Comparison of ENCODE assay signal across 25 cellular contexts in the genomic region with DNA sequence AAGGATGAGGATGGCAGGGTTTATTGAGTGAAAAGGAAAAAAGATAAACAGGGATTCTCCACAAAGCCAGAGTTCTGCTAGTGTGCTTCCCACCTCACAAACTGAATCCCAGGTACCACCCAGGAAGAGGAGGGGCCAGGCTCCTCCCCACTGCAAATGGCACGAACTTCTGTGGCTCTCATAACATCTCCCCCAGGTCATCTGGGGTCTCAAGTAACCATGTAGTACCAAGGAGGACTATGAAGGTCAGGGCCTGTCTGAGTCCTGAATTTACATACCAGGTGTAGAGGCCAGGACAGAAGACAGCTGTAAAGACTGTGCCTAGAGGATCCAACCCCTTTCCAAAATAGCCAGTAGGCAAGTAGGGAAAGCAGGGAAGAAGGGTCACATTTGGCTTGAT. TPM values are rescaled to one million over a fixed set of nuclear protein-coding genes. Genes with fewer than 3 reads are reported as not detected.
DNase-seq lines count a peak whose midpoint lies in the region; ATAC-seq, FAIRE-seq and TF ChIP-seq lines count a peak whose summit lies in the region.
"Had no signal": no experiment of that assay in that cellular context is flagged by ENCODE, and none has a peak within 500 bp of the region (broad histone marks: within the 10 kb centered on the region; RNA-seq: fewer than 3 reads in every experiment).

No MANE protein-coding gene starts in this region.

- no peak overlapping the region for H3K4me2 ChIP-seq in Karpas-422 (ENCODE audit: low read depth, low read length, poor library complexity, severe bottlenecking)
- no peak overlapping the region for H3K4me2 ChIP-seq in K562 (ENCODE audit: insufficient read depth, low read length)
- H3K4me2 ChIP-seq in neural progenitor cell = no peak overlapping the region
- H3K4me2 ChIP-seq: BLaER1 had no signal

- TF ChIP-seq CTCF in K562 (IDR thresholded peaks at IDR 0.05 in 2 of 3, conservative IDR thresholded peaks at IDR 0.05 in 1 of 3; ENCODE audit: insufficient read depth in 2 of 3, low read depth in 1 of 3, low read length in 3 of 3) (no peak), neural progenitor cell (IDR thresholded peaks at IDR 0.05) (no peak)

- WGBS in K562 (ENCODE audit: insufficient coverage, low coverage, missing lambda C conversion rate) = 0% methylated on average over 1 of the region's 1 CpG

- peak; percentile 11 for DNase-seq in activated CD8-positive, alpha-beta memory T cell treated with anti-CD3 and anti-CD28 coated beads, Interleukin-2, amount 10 ng/mL, durations not matched to agents 7 days and 5 days
- no peak for DNase-seq in activated CD8-positive, alpha-beta memory T cell treated with anti-CD3 and anti-CD28 coated beads for 24 hours
- DNase-seq in Karpas-422 (no peak), K562 (ENCODE audit: extremely low read depth in 1 of 4, low spot score in 3 of 4) (no peak), neural progenitor cell (ENCODE audit: low spot score) (no peak), immature natural killer cell (no peak), pons (ENCODE audit: low spot score) (no peak), germinal center (ENCODE audit: low spot score) (no peak)
- DNase-seq: CD4-positive, alpha-beta T cell; CD8-positive, alpha-beta memory T cell; DMS 273 treated with DMSO at 0.1 percent for 48 hours; DMS79; EL; GDM1; GM23248; HCEC 1CT had no signal

- H3K36me3 ChIP-seq in Karpas-422 (ENCODE audit: insufficient read depth, low read length) (no peaks in the 10 kb centered on the region), K562 (ENCODE audit: control insufficient read depth, insufficient read depth, low read length) (no peaks in the 10 kb centered on the region), neural progenitor cell (no peaks in the 10 kb centered on the region)

- H3K9ac ChIP-seq in Karpas-422 (ENCODE audit: low read length) (no peak overlapping the region), K562 (ENCODE audit: insufficient read depth in 1 of 2, low read depth in 2 of 2, low read length in 2 of 2) (no peak overlapping the region), neural progenitor cell (no peak overlapping the region)
- H3K9ac ChIP-seq: BLaER1, GM23248 had no signal

- H4K20me1 ChIP-seq in Karpas-422 (ENCODE audit: insufficient read depth, low read depth, low read length) (no peaks in the 10 kb centered on the region), K562 (replicated peaks; ENCODE audit: control insufficient read depth, insufficient read depth, low read length) (no peaks in the 10 kb centered on the region), neural progenitor cell (ENCODE audit: low read depth) (no peaks in the 10 kb centered on the region)
- H4K20me1 ChIP-seq: BLaER1 had no signal

- intact Hi-C loops in K562 (cut with micrococcal nuclease) = no loop called here

- FAIRE-seq in K562 (lab: Jason Lieb, UNC) = no peak
- FAIRE-seq: A204.1, D721Med, GM12878, GM19239, H54 had no signal

- POLR2A ChIA-PET in K562 (lab: Yijun Ruan, JAX) = interaction anchor here (0.5 to 5.5 kb wide), 13 partner anchors 8 to 85 kb away, joined by 3 to 42 read pairs (median 6); a partner anchor contains a TSS

- H3K79me2 ChIP-seq in Karpas-422 (ENCODE audit: low read length) (no peaks in the 10 kb centered on the region), K562 (ENCODE audit: control insufficient read depth, insufficient read depth, low read length) (no peaks in the 10 kb centered on the region), neural progenitor cell (ENCODE audit: low read depth) (no peaks in the 10 kb centered on the region)

- no peak for TF ChIP-seq EP300 in K562 (IDR thresholded peaks at IDR 0.05; ENCODE audit: low read length)

- H3K27me3 ChIP-seq in Karpas-422 (ENCODE audit: low read length) (no peaks in the 10 kb centered on the region), K562 (ENCODE audit: control insufficient read depth in 2 of 2, insufficient read depth in 2 of 2, low read length in 2 of 2) (peaks cover 4 to 6% of the 10 kb centered on the region in 2 experiments; a peak in 2 of 5 replicates), neural progenitor cell (no peaks in the 10 kb centered on the region)
- H3K27me3 ChIP-seq: BLaER1 had no signal

- CTCF ChIA-PET in activated CD8-positive, alpha-beta memory T cell treated with anti-CD3 and anti-CD28 coated beads, Interleukin-2, amount 10 ng/mL, durations not matched to agents 7 days and 5 days (lab: Charles Lee) = no interaction called here
- CTCF ChIA-PET in K562 (lab: Yijun Ruan, JAX; ENCODE audit: low intra/inter-chr PET ratio) = no interaction called here

- H3K36me3 Mint-ChIP-seq in activated CD8-positive, alpha-beta memory T cell treated with anti-CD3 and anti-CD28 coated beads, Interleukin-2, amount 10 ng/mL, durations not matched to agents 7 days and 5 days = peaks cover 1% of the 10 kb centered on the region
- no peaks in the 10 kb centered on the region for H3K36me3 Mint-ChIP-seq in neural progenitor cell
- H3K36me3 Mint-ChIP-seq in immature natural killer cell = no peaks in the 10 kb centered on the region
- H3K36me3 Mint-ChIP-seq: CD14-positive monocyte; CD8-positive, alpha-beta memory T cell had no signal

- H3K4me3 Mint-ChIP-seq in activated CD8-positive, alpha-beta memory T cell treated with anti-CD3 and anti-CD28 coated beads, Interleukin-2, amount 10 ng/mL, durations not matched to agents 7 days and 5 days = no peak overlapping the region
- H3K4me3 Mint-ChIP-seq in neural progenitor cell (no peak overlapping the region), immature natural killer cell (no peak overlapping the region)
- H3K4me3 Mint-ChIP-seq: B cell; CD14-positive monocyte; CD4-positive, alpha-beta T cell; CD8-positive, alpha-beta memory T cell had no signal

- in situ Hi-C loops in K562 (cut with MboI) = no loop called here

- no peak for ATAC-seq in activated CD8-positive, alpha-beta memory T cell treated with anti-CD3 and anti-CD28 coated beads, Interleukin-2, amount 10 ng/mL, durations not matched to agents 7 days and 5 days
- no peak; the same call in 2 of the 3 replicates for ATAC-seq in K562
- ATAC-seq: GM12878 had no signal

- no peaks in the 10 kb centered on the region for H3F3A ChIP-seq in neural progenitor cell (ENCODE audit: low read depth)

- H2AFZ ChIP-seq in Karpas-422 (ENCODE audit: low read length) = peak overlapping the region; percentile 2; the same call in 1 of the 2 replicates
- H2AFZ ChIP-seq in K562 (ENCODE audit: low read depth, low read length) = no peak overlapping the region
- H2AFZ ChIP-seq in neural progenitor cell (replicated peaks) = peak overlapping the region; percentile 63
- H2AFZ ChIP-seq: GM23248 had no signal

- BruUV-seq in K562 (replicated peaks; lab: Mats Ljungman, UMichigan) = no TSS peak

- no peak overlapping the region for H3K4me3 ChIP-seq in Karpas-422 (ENCODE audit: low read length)
- H3K4me3 ChIP-seq in K562 = no peak overlapping the region
- H3K4me3 ChIP-seq in neural progenitor cell = no peak overlapping the region
- H3K4me3 ChIP-seq: BLaER1, GM12878, GM23248 had no signal

- no peaks in the 10 kb centered on the region for H3K9me2 ChIP-seq in Karpas-422 (replicated peaks; ENCODE audit: insufficient read depth, low read length)

- no peak overlapping the region for H3K27ac ChIP-seq in Karpas-422 (ENCODE audit: low read length)
- no peak overlapping the region for H3K27ac ChIP-seq in K562 (ENCODE audit: extremely low read depth, low read depth, low read length)
- H3K27ac ChIP-seq in neural progenitor cell = no peak overlapping the region
- H3K27ac ChIP-seq: 22Rv1, BLaER1, GM23248 had no signal

- peaks cover 46% of the 10 kb centered on the region for H3K27me3 Mint-ChIP-seq in activated CD8-positive, alpha-beta memory T cell treated with anti-CD3 and anti-CD28 coated beads, Interleukin-2, amount 10 ng/mL, durations not matched to agents 7 days and 5 days
- H3K27me3 Mint-ChIP-seq in neural progenitor cell (ENCODE audit: insufficient read depth, low read depth) = peaks cover 4% of the 10 kb centered on the region
- peaks cover 2 to 16% (median 12%) of the 10 kb centered on the region in 3 donors for H3K27me3 Mint-ChIP-seq in immature natural killer cell (ENCODE audit: low read depth in 3 of 3)
- H3K27me3 Mint-ChIP-seq: B cell had no signal

- no peak for TF ChIP-seq POLR2A in K562 (conservative IDR thresholded peaks at IDR 0.05)

- no peak overlapping the region for H3K27ac Mint-ChIP-seq in activated CD8-positive, alpha-beta memory T cell treated with anti-CD3 and anti-CD28 coated beads, Interleukin-2, amount 10 ng/mL, durations not matched to agents 7 days and 5 days
- H3K27ac Mint-ChIP-seq in neural progenitor cell (no peak overlapping the region), immature natural killer cell (no peak overlapping the region)
- H3K27ac Mint-ChIP-seq: B cell; CD14-positive monocyte; CD4-positive, alpha-beta T cell; CD8-positive, alpha-beta memory T cell had no signal

- no peaks in the 10 kb centered on the region for H3K9me3 Mint-ChIP-seq in activated CD8-positive, alpha-beta memory T cell treated with anti-CD3 and anti-CD28 coated beads, Interleukin-2, amount 10 ng/mL, durations not matched to agents 7 days and 5 days (ENCODE audit: low read depth)
- H3K9me3 Mint-ChIP-seq in neural progenitor cell (peaks cover 23% of the 10 kb centered on the region), immature natural killer cell (peaks cover 0 to 4% (median 0%) of the 10 kb centered on the region in 6 donors)

- H3K9me3 ChIP-seq in Karpas-422 (ENCODE audit: low read length) (no peaks in the 10 kb centered on the region), K562 (replicated peaks; ENCODE audit: control insufficient read depth, insufficient read depth, low read depth, low read length) (peaks cover 4% of the 10 kb centered on the region; the same call in 1 of the 2 replicates), neural progenitor cell (ENCODE audit: low read depth) (no peaks in the 10 kb centered on the region)

- no peaks in the 10 kb centered on the region for H3K9me1 ChIP-seq in K562 (ENCODE audit: control insufficient read depth, insufficient read depth, low read length)

- H3K4me1 Mint-ChIP-seq in activated CD8-positive, alpha-beta memory T cell treated with anti-CD3 and anti-CD28 coated beads, Interleukin-2, amount 10 ng/mL, durations not matched to agents 7 days and 5 days = no peaks in the 10 kb centered on the region
- H3K4me1 Mint-ChIP-seq in neural progenitor cell = no peaks in the 10 kb centered on the region
- no peaks in the 10 kb centered on the region for H3K4me1 Mint-ChIP-seq in immature natural killer cell
- H3K4me1 Mint-ChIP-seq: B cell; CD14-positive monocyte; CD8-positive, alpha-beta memory T cell had no signal

- no peak for TF ChIP-seq RAD21 in K562 (CRISPR knock-in tag; conservative IDR thresholded peaks at IDR 0.05 in 1 of 2, IDR thresholded peaks at IDR 0.05 in 1 of 2)

- H3K4me1 ChIP-seq in Karpas-422 (ENCODE audit: low read length) (peaks cover 24% of the 10 kb centered on the region), K562 (replicated peaks in 1 of 2; ENCODE audit: control insufficient read depth in 2 of 2, insufficient read depth in 2 of 2, low read length in 2 of 2) (no peaks in the 10 kb centered on the region), neural progenitor cell (no peaks in the 10 kb centered on the region)
- H3K4me1 ChIP-seq: BLaER1 had no signal

RNA-seq across cellular contexts. Expression of a gene that starts 25.7 kb away (rescaled TPM):
- under 1 TPM in 1 of 2 experiments, not detected in 1; 0.12 TPM for total RNA-seq in activated CD8-positive, alpha-beta memory T cell treated with anti-CD3 and anti-CD28 coated beads, Interleukin-2, amount 10 ng/mL, durations not matched to agents 7 days and 5 days
- total RNA-seq in Karpas-422 (2014; rRNA removed; shearing (Covaris generic); ENCODE audit: low replicate concordance) = 33.0 and 33.8 TPM in 2 replicates
- total RNA-seq in K562 (2011; cell fraction: chromatin; rRNA removed; ENCODE audit: low replicate concordance) = 0.79 and 1.2 TPM in 2 replicates
- total RNA-seq in K562 (2011; cell fraction: nucleolus; rRNA removed) = 0.50 and 0.79 TPM in 2 replicates
- 0.29 and 0.46 TPM in 2 replicates for total RNA-seq in K562 (2011; cell fraction: nucleoplasm; rRNA removed)
- total RNA-seq in K562 (2014; rRNA removed) = 0.14 and 0.24 TPM in 2 replicates
- total RNA-seq in K562 (2014; rRNA removed; fragmentation: Illumina TruSeq; extraction: Trizol) = 0.04 and 0.10 TPM in 2 replicates
- 0.04 and 0.11 TPM in 2 replicates for total RNA-seq in K562 (2015; rRNA removed; fragmentation: Illumina TruSeq; extraction: Trizol)
- 0.22 and 0.74 TPM in 2 replicates for total RNA-seq in K562 (2021)
- polyA plus RNA-seq in K562 (2011; rRNA removed) = 0.13 and 0.22 TPM in 2 replicates
- 0.15 and 0.31 TPM in 2 replicates for polyA plus RNA-seq in K562 (2011; cell fraction: cytosol; rRNA removed)
- polyA plus RNA-seq in K562 (2011; cell fraction: nucleus; rRNA removed) = 0.35 and 0.60 TPM in 2 replicates
- polyA plus RNA-seq in K562 (2012) = 0.14 and 0.26 TPM in 2 replicates
- polyA plus RNA-seq in K562 (2014; fragmentation: Illumina TruSeq; extraction: Trizol) = 0.12 and 0.13 TPM in 2 replicates
- not detected for polyA plus RNA-seq in K562 (2014; fragmentation: Nextera tagmentation; extraction: Ambion mirVana)
- 0.18 TPM in 1 of 2 replicates, not detected in the other for polyA plus RNA-seq in K562 (2014; rRNA removed)
- polyA minus RNA-seq in K562 (2011; rRNA and poly(A)+ RNA removed) = 0.21 and 0.32 TPM in 2 replicates
- 0.57 TPM in 1 of 2 replicates, not detected in the other for polyA minus RNA-seq in K562 (2011; cell fraction: cytosol; rRNA and poly(A)+ RNA removed)
- polyA minus RNA-seq in K562 (2011; cell fraction: nucleus; rRNA and poly(A)+ RNA removed) = 0.40 and 0.67 TPM in 2 replicates
- 16.5 and 31.3 TPM in 2 replicates for total RNA-seq in neural progenitor cell (ENCODE audit: low replicate concordance)
- polyA plus RNA-seq in immature natural killer cell = under 1 TPM in 2 of 3 donors, not detected in 1; 0.50 to 0.96 TPM
